ENCODE assay signal across 20 cellular contexts in the genomic region with DNA sequence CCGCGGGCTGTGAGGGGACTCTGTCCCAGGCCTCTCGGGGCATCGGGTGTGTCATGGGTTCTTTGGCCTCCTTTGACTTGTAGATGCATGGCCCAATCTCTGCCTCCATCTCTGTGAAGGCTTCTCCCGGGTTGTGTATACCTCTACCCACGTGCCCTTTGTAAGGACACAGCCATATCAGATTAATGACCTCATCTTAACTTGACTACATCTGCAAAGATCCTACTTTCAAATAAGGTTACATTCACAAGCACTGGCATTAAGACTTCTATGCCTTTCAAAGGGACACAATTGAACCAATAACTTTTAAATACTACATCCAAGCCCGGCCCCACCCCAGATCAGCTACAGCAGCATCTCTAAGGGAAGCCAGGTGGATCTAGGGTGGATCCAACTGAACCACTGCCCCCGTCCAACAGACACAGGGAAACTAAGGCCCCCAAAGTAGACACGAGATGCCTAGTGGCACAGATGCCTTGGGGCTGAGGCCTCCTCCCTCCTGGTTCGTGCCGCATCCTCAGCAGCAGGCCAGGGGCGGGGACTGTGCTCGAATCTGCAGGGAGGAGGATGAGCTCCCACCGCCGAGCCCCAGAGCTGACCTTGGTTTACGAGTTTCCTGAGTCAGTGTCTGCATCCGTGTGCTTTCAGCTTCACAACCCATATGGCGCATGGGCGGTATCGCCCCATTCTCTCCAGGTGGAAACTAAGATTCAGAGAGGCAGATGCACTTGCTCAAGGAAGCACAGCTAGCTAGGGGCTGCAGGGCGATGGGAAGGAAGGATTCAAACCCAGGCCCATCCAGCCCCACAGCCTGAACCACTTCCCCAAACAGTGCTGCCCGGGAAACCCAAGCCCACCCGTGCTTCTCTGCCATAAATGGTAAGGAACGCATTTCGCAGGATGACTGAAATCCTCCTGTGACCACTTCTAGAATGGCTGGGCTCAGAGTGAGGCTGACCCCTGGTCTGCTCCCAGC.
"Had no signal": no experiment of that assay in that cellular context is flagged by ENCODE, and none has a peak within 500 bp of the region (broad histone marks: within the 10 kb centered on the region; RNA-seq: fewer than 3 reads in every experiment).

No MANE protein-coding gene starts in this region.

- H3K9me3 ChIP-seq: heart left ventricle, mucosa of descending colon, ovary, right atrium auricular region, tibial nerve, upper lobe of right lung had no signal

- H3K9me3 Mint-ChIP-seq: naive thymus-derived CD8-positive, alpha-beta T cell; neural crest cell; stimulated activated effector memory CD8-positive, alpha-beta T cell treated with anti-CD3 and anti-CD28 coated beads, Interleukin-12 subunit alpha, Interleukin-12 subunit beta, amount 100 ng/mL, for 72 hours had no signal

- H3K36me3 Mint-ChIP-seq: naive thymus-derived CD8-positive, alpha-beta T cell; stimulated activated effector memory CD8-positive, alpha-beta T cell treated with anti-CD3 and anti-CD28 coated beads, Interleukin-12 subunit alpha, Interleukin-12 subunit beta, amount 100 ng/mL, for 72 hours had no signal

- H3K4me3 ChIP-seq: dorsolateral prefrontal cortex, heart left ventricle, mucosa of descending colon, ovary, right atrium auricular region, smooth muscle cell, tibial nerve, upper lobe of right lung had no signal

- H3K27ac ChIP-seq: dorsolateral prefrontal cortex, heart left ventricle, ovary, right atrium auricular region, tibial nerve, upper lobe of right lung had no signal

- H3K4me3 Mint-ChIP-seq: naive thymus-derived CD8-positive, alpha-beta T cell; neural crest cell; stimulated activated effector memory CD8-positive, alpha-beta T cell treated with anti-CD3 and anti-CD28 coated beads, Interleukin-12 subunit alpha, Interleukin-12 subunit beta, amount 100 ng/mL, for 72 hours had no signal

- FAIRE-seq: frontal cortex had no signal

- H3K4me1 ChIP-seq: heart left ventricle, right atrium auricular region, tibial nerve, upper lobe of right lung had no signal

- H3K36me3 ChIP-seq: heart left ventricle, ovary, right atrium auricular region, tibial nerve, upper lobe of right lung had no signal

- DNase-seq: cortex of kidney; effector CD8-positive, alpha-beta T cell; heart left ventricle; hippocampal formation; kidney glomerular epithelial cell; mucosa of descending colon; naive thymus-derived CD8-positive, alpha-beta T cell; ovary; stimulated activated CD4-positive, alpha-beta T cell treated with anti-CD3 and anti-CD28 coated beads, Interleukin-4, amount 100 ng/mL, for 1 hour; stimulated activated CD8-positive, alpha-beta memory T cell treated with anti-CD3 and anti-CD28 coated beads, Interleukin-4, amount 100 ng/mL, for 48 hours; stimulated activated naive CD8-positive, alpha-beta T cell treated with anti-CD3 and anti-CD28 coated beads, Interleukin-15, Interleukin-2, amounts not matched to agents 100 U/mL and 50 U/mL, for 24 hours; upper lobe of right lung had no signal

- ATAC-seq: heart left ventricle; left lobe of liver; mucosa of descending colon; naive thymus-derived CD8-positive, alpha-beta T cell; stimulated activated effector memory CD8-positive, alpha-beta T cell treated with anti-CD3 and anti-CD28 coated beads, Interleukin-12 subunit alpha, Interleukin-12 subunit beta, amount 100 ng/mL, for 72 hours; stimulated activated naive CD8-positive, alpha-beta T cell treated with anti-CD3 and anti-CD28 coated beads, Interleukin-15, Interleukin-2, amounts not matched to agents 100 U/mL and 50 U/mL, for 24 hours; upper lobe of right lung had no signal

- H3K27ac Mint-ChIP-seq: naive thymus-derived CD8-positive, alpha-beta T cell; stimulated activated effector memory CD8-positive, alpha-beta T cell treated with anti-CD3 and anti-CD28 coated beads, Interleukin-12 subunit alpha, Interleukin-12 subunit beta, amount 100 ng/mL, for 72 hours had no signal

- H3K4me1 Mint-ChIP-seq: naive thymus-derived CD8-positive, alpha-beta T cell; stimulated activated effector memory CD8-positive, alpha-beta T cell treated with anti-CD3 and anti-CD28 coated beads, Interleukin-12 subunit alpha, Interleukin-12 subunit beta, amount 100 ng/mL, for 72 hours had no signal

- H3K4me2 ChIP-seq: smooth muscle cell had no signal

- H3K27me3 ChIP-seq: ovary, right atrium auricular region had no signal
